Comparison of ENCODE assay signal across 10 cellular contexts in the genomic region with DNA sequence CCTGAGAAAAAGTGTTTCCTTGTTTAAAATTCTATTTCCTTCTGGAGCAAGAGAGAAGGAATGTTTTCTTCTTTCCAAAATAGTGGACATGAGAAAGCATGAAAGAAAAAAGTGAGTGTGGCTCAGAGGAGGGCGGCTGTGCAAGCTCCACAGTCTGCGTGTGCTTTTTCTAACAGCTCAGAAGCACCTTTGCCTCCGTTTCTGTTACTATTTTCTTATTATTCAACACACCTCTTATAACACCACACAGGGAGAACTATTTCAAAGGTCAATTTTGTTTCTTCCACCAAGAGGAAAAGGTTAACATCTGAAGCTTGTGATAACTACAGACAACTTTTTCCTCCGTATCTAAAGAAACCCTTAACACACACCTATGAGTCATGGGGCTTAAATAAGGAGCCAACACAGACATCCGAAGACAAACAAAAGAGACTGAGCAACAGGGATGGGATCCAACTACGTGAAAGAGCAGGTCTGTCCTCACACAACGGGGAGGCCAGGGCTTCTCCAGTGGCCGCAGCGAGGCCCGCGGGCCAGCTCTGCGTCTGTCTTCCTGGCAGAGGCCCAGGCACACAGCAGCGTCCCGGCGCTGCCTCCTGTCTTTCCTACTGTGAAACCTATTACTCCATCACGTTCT. TPM values are rescaled to one million over a fixed set of nuclear protein-coding genes. Genes with fewer than 3 reads are reported as not detected.
A peak's percentile ranks its signal among the peaks of the same experiment; 100 is the strongest.
DNase-seq lines count a peak whose midpoint lies in the region; ATAC-seq and TF ChIP-seq lines count a peak whose summit lies in the region.
"Had no signal": no experiment of that assay in that cellular context is flagged by ENCODE, and none has a peak within 500 bp of the region (broad histone marks: within the 10 kb centered on the region; RNA-seq: fewer than 3 reads in every experiment).

No MANE protein-coding gene starts in this region.

- no peaks in the 10 kb centered on the region for H3K4me1 Mint-ChIP-seq in activated T-helper 17 cell treated with anti-CD3 and anti-CD28 coated beads, Interleukin-2, amount 50 U/mL, for 72 hours
- H3K4me1 Mint-ChIP-seq: activated B cell treated with CpG ODN at 0.5 μM for 24 hours, B cell had no signal

- peak overlapping the region; percentile 13 for H3K27ac Mint-ChIP-seq in activated T-helper 17 cell treated with anti-CD3 and anti-CD28 coated beads, Interleukin-2, amount 50 U/mL, for 72 hours
- H3K27ac Mint-ChIP-seq: activated B cell treated with CpG ODN at 0.5 μM for 24 hours, B cell had no signal

- peaks cover 100% of the 10 kb centered on the region for H3K36me3 Mint-ChIP-seq in activated T-helper 17 cell treated with anti-CD3 and anti-CD28 coated beads, Interleukin-2, amount 50 U/mL, for 72 hours (ENCODE audit: low read depth)

- ATAC-seq in activated T-helper 17 cell treated with anti-CD3 and anti-CD28 coated beads, Interleukin-2, amount 50 U/mL, for 72 hours (replicated peaks): no peak
- peak; percentile 32 for ATAC-seq in foreskin keratinocyte

- peak; percentile 52 for DNase-seq in activated CD8-positive, alpha-beta memory T cell treated with anti-CD3 and anti-CD28 coated beads for 24 hours
- no peak for DNase-seq in activated CD8-positive, alpha-beta memory T cell treated with anti-CD3 and anti-CD28 coated beads, Interleukin-2, amount 50 U/mL, for 4 hours
- DNase-seq in foreskin keratinocyte (no peak), smooth muscle cell of the brain vasculature (ENCODE audit: low read depth, low spot score) (peak; percentile 87), NCI-H748 treated with DMSO at 0.1 percent for 48 hours (lab: John Stamatoyannopoulos, UW) (no peak), COLO668 (lab: John Stamatoyannopoulos, UW; ENCODE audit: unreplicated experiment) (no peak), middle frontal gyrus (ENCODE audit: extremely low spot score, low spot score) (no peak)
- DNase-seq: activated B cell treated with CpG ODN at 0.5 μM for 24 hours had no signal

- no peak overlapping the region for H3K4me3 Mint-ChIP-seq in activated T-helper 17 cell treated with anti-CD3 and anti-CD28 coated beads, Interleukin-2, amount 50 U/mL, for 72 hours
- H3K4me3 Mint-ChIP-seq: activated B cell treated with CpG ODN at 0.5 μM for 24 hours, B cell had no signal

- no peak overlapping the region for H3K27ac ChIP-seq in foreskin keratinocyte

- no peaks in the 10 kb centered on the region for H3K27me3 ChIP-seq in foreskin keratinocyte

- H3K9me3 Mint-ChIP-seq in activated T-helper 17 cell treated with anti-CD3 and anti-CD28 coated beads, Interleukin-2, amount 50 U/mL, for 72 hours: no peaks in the 10 kb centered on the region
- H3K9me3 Mint-ChIP-seq: activated B cell treated with CpG ODN at 0.5 μM for 24 hours had no signal

- H3K4me1 ChIP-seq in foreskin keratinocyte: no peaks in the 10 kb centered on the region

- H3K27me3 Mint-ChIP-seq in activated T-helper 17 cell treated with anti-CD3 and anti-CD28 coated beads, Interleukin-2, amount 50 U/mL, for 72 hours: no peaks in the 10 kb centered on the region
- H3K27me3 Mint-ChIP-seq: activated B cell treated with CpG ODN at 0.5 μM for 24 hours, B cell had no signal

- no peak for TF ChIP-seq CTCF in foreskin keratinocyte (conservative IDR thresholded peaks at IDR 0.05)

RNA-seq across cellular contexts. Expression of gene NCAPG2, which starts 36.2 kb away (rescaled TPM):
- total RNA-seq in activated T-helper 17 cell treated with anti-CD3 and anti-CD28 coated beads, Interleukin-2, amount 50 U/mL, for 72 hours: 100 to 1,000 TPM; 129 to 141 TPM
- total RNA-seq in foreskin keratinocyte: 38.1 and 43.7 TPM in 2 replicates
- polyA plus RNA-seq in foreskin keratinocyte: 13.1 and 18.2 TPM in 2 replicates

Comparison
In these comparisons a context has a peak if more than half of its experiments do, and no peak if none do; other contexts are left out.
1. DNase-seq: peak in activated CD8-positive, alpha-beta memory T cell treated with anti-CD3 and anti-CD28 coated beads for 24 hours (single experiment) and smooth muscle cell of the brain vasculature (single experiment); none in activated CD8-positive, alpha-beta memory T cell treated with anti-CD3 and anti-CD28 coated beads, Interleukin-2, amount 50 U/mL, for 4 hours (single experiment), foreskin keratinocyte (0 of 2), NCI-H748 treated with DMSO at 0.1 percent for 48 hours (single experiment), COLO668 (single experiment) and middle frontal gyrus (single experiment).